ENCODE assay signal across 8 cellular contexts in genomic region chr11:120563698-120564572, GRCh38. TPM values are rescaled to one million over a fixed set of nuclear protein-coding genes. Genes with fewer than 3 reads are reported as not detected.
DNase-seq lines count a peak whose midpoint lies in the region; ATAC-seq lines count a peak whose summit lies in the region.
"Had no signal": no experiment of that assay in that cellular context is flagged by ENCODE, and none has a peak within 500 bp of the region (broad histone marks: within the 10 kb centered on the region; RNA-seq: fewer than 3 reads in every experiment).

No MANE protein-coding gene starts in this region.

- no peak overlapping the region for H3K27ac Mint-ChIP-seq in stimulated activated memory B cell treated with anti-CD40 and anti-IgM and Interleukin-4, amounts not matched to agents 10 μg/mL and 1 μg/mL and 100 μg/mL, for 72 hours
- H3K27ac Mint-ChIP-seq: stimulated activated effector memory CD8-positive, alpha-beta T cell treated with anti-CD3 and anti-CD28 coated beads, Interleukin-12 subunit alpha, Interleukin-12 subunit beta, amount 100 ng/mL, for 72 hours had no signal

- H3K4me1 Mint-ChIP-seq in stimulated activated memory B cell treated with anti-CD40 and anti-IgM and Interleukin-4, amounts not matched to agents 10 μg/mL and 1 μg/mL and 100 μg/mL, for 72 hours = peaks cover 15% of the 10 kb centered on the region
- H3K4me1 Mint-ChIP-seq: stimulated activated effector memory CD8-positive, alpha-beta T cell treated with anti-CD3 and anti-CD28 coated beads, Interleukin-12 subunit alpha, Interleukin-12 subunit beta, amount 100 ng/mL, for 72 hours had no signal

- H3K27ac ChIP-seq in temporal lobe (ENCODE audit: low read depth, low read length) = peak overlapping the region; percentile 87

- peaks cover 49% of the 10 kb centered on the region for H3K27me3 Mint-ChIP-seq in stimulated activated memory B cell treated with anti-CD40 and anti-IgM and Interleukin-4, amounts not matched to agents 10 μg/mL and 1 μg/mL and 100 μg/mL, for 72 hours

- DNase-seq in NCI-H1105 treated with DMSO at 0.1 percent for 48 hours (lab: John Stamatoyannopoulos, UW) (peak; percentile 86), cerebellar cortex (ENCODE audit: low spot score) (peak; percentile 20), left lobe of liver (ENCODE audit: low spot score) (no peak)
- no peak for DNase-seq in activated naive CD4-positive, alpha-beta T cell (lab: John Stamatoyannopoulos, UW)

- ATAC-seq in left lobe of liver (peak; percentile 23), HG03521 (IDR thresholded peaks at IDR 0.05; ENCODE audit: unreplicated experiment) (no peak)
- no peak for ATAC-seq in stimulated activated memory B cell treated with anti-CD40 and anti-IgM and Interleukin-4, amounts not matched to agents 10 μg/mL and 1 μg/mL and 100 μg/mL, for 72 hours

- no peak overlapping the region for H3K4me3 Mint-ChIP-seq in stimulated activated memory B cell treated with anti-CD40 and anti-IgM and Interleukin-4, amounts not matched to agents 10 μg/mL and 1 μg/mL and 100 μg/mL, for 72 hours
- H3K4me3 Mint-ChIP-seq: stimulated activated effector memory CD8-positive, alpha-beta T cell treated with anti-CD3 and anti-CD28 coated beads, Interleukin-12 subunit alpha, Interleukin-12 subunit beta, amount 100 ng/mL, for 72 hours had no signal

- no peaks in the 10 kb centered on the region for H3K36me3 Mint-ChIP-seq in stimulated activated memory B cell treated with anti-CD40 and anti-IgM and Interleukin-4, amounts not matched to agents 10 μg/mL and 1 μg/mL and 100 μg/mL, for 72 hours
- H3K36me3 Mint-ChIP-seq: stimulated activated effector memory CD8-positive, alpha-beta T cell treated with anti-CD3 and anti-CD28 coated beads, Interleukin-12 subunit alpha, Interleukin-12 subunit beta, amount 100 ng/mL, for 72 hours had no signal

- no peaks in the 10 kb centered on the region for H3K9me3 Mint-ChIP-seq in stimulated activated memory B cell treated with anti-CD40 and anti-IgM and Interleukin-4, amounts not matched to agents 10 μg/mL and 1 μg/mL and 100 μg/mL, for 72 hours
- H3K9me3 Mint-ChIP-seq: stimulated activated effector memory CD8-positive, alpha-beta T cell treated with anti-CD3 and anti-CD28 coated beads, Interleukin-12 subunit alpha, Interleukin-12 subunit beta, amount 100 ng/mL, for 72 hours had no signal

RNA-seq across cellular contexts. Expression of gene GRIK4, which starts 52.4 kb away (rescaled TPM):
- total RNA-seq in left lobe of liver = 0.05 TPM
- total RNA-seq in temporal lobe = 4.4 TPM

Comparison
In these comparisons a context has a peak if more than half of its experiments do, and no peak if none do; other contexts are left out.
1. DNase-seq: peak in NCI-H1105 treated with DMSO at 0.1 percent for 48 hours (single experiment) and cerebellar cortex (single experiment); none in left lobe of liver (single experiment) and activated naive CD4-positive, alpha-beta T cell (0 of 4).